8 cellular contexts compared by ENCODE assay signal in genomic region chr17:73342549-73343167, GRCh38. TPM values are rescaled to one million over a fixed set of nuclear protein-coding genes. Genes with fewer than 3 reads are reported as not detected.
DNase-seq lines count a peak whose midpoint lies in the region; ATAC-seq and TF ChIP-seq lines count a peak whose summit lies in the region.

No MANE protein-coding gene starts in this region.

- peak; percentile 34 for TF ChIP-seq CTCF in AG04450 (IDR thresholded peaks at IDR 0.05; ENCODE audit: low read depth, low read length)
- TF ChIP-seq CTCF in choroid plexus epithelial cell (conservative IDR thresholded peaks at IDR 0.05; ENCODE audit: low read depth, low read length), result peak; percentile 38
- no peak for TF ChIP-seq CTCF in GM13977 (IDR thresholded peaks at IDR 0.05; ENCODE audit: extremely low read depth, insufficient read depth, missing control alignments)

- no peak for TF ChIP-seq EP300 in Ishikawa (IDR thresholded peaks at IDR 0.05; ENCODE audit: borderline replicate concordance)

- no peak for ATAC-seq in GM19351 (IDR thresholded peaks at IDR 0.05; ENCODE audit: unreplicated experiment)

- peak overlapping the region; percentile 37; the same call in 1 of the 2 replicates for H3K4me3 ChIP-seq in AG04450 (ENCODE audit: low read depth, low read length)
- peak overlapping the region; percentile 30 for H3K4me3 ChIP-seq in choroid plexus epithelial cell (ENCODE audit: low read depth, low read length)
- H3K4me3 ChIP-seq in muscle layer of duodenum (ENCODE audit: low read depth in 1 of 2, low read length in 2 of 2), result no peak overlapping the region

- POLR2A ChIA-PET in AG04450 (lab: Yijun Ruan, JAX), result interaction anchor here (0.9 to 3.0 kb wide), 3 partner anchors 32 to 52 kb away, joined by 3 to 13 read pairs (median 3); partner anchors contain the start of gene CDC42EP4

- no peak overlapping the region for H3K27ac Mint-ChIP-seq in activated naive CD4-positive, alpha-beta T cell treated with anti-CD3 and anti-CD28 coated beads for 36 hours

- H3K27me3 ChIP-seq in AG04450 (ENCODE audit: control insufficient read depth, insufficient read depth, low read length) (no peaks in the 10 kb centered on the region), muscle layer of duodenum (ENCODE audit: low read depth, low read length) (no peaks in the 10 kb centered on the region)

- intact Hi-C loops in activated naive CD4-positive, alpha-beta T cell treated with anti-CD3 and anti-CD28 coated beads for 36 hours (cut with micrococcal nuclease), result no loop called here

- H3K27me3 Mint-ChIP-seq in activated naive CD4-positive, alpha-beta T cell treated with anti-CD3 and anti-CD28 coated beads for 36 hours (ENCODE audit: low read depth), result no peaks in the 10 kb centered on the region

- CTCF ChIA-PET in AG04450 (lab: Charles Lee), result interaction anchor here (0.6 to 4.2 kb wide), 7 partner anchors 17 to 617 kb away, joined by 3 to 23 read pairs (median 5); no protein-coding TSS in a partner anchor
- CTCF ChIA-PET in activated naive CD4-positive, alpha-beta T cell treated with anti-CD3 and anti-CD28 coated beads for 36 hours (lab: Charles Lee), result interaction anchor here (1.3 kb wide), 1 partner anchor 27 kb away, joined by 5 read pairs; no protein-coding TSS in a partner anchor

- peak; percentile 12; the same call in 1 of the 2 replicates for TF ChIP-seq RAD21 in Ishikawa (IDR thresholded peaks at IDR 0.05; ENCODE audit: low read depth)

- in situ Hi-C loops in GM13977 (cut with MboI; ENCODE audit: low pct_unique_long_range_greater_than_20kb, low sequenced_read_pairs, unreplicated experiment), result no loop called here

- no peaks in the 10 kb centered on the region for H3K4me1 Mint-ChIP-seq in activated naive CD4-positive, alpha-beta T cell treated with anti-CD3 and anti-CD28 coated beads for 36 hours (ENCODE audit: low read depth)

- H3K36me3 Mint-ChIP-seq in activated naive CD4-positive, alpha-beta T cell treated with anti-CD3 and anti-CD28 coated beads for 36 hours (ENCODE audit: low read depth), result no peaks in the 10 kb centered on the region

- DNase-seq in AG04450 (ENCODE audit: low read depth, low spot score), result no peak
- peak; percentile 61 for DNase-seq in choroid plexus epithelial cell (ENCODE audit: low read depth)
- DNase-seq in DMS53 treated with DMSO at 0.1 percent for 48 hours (lab: John Stamatoyannopoulos, UW; ENCODE audit: unreplicated experiment), result no peak
- DNase-seq in GM13977 (ENCODE audit: low spot score), result no peak
- no peak for DNase-seq in activated naive CD4-positive, alpha-beta T cell treated with anti-CD3 and anti-CD28 coated beads for 36 hours

- peak overlapping the region; percentile 92 for H3K27ac ChIP-seq in AG04450 (ENCODE audit: low read depth, low read length)
- H3K27ac ChIP-seq in muscle layer of duodenum (ENCODE audit: low read length), result peak overlapping the region; percentile 58

- H3K36me3 ChIP-seq in muscle layer of duodenum (ENCODE audit: control insufficient read depth in 1 of 2, insufficient read depth in 2 of 2, low read length in 2 of 2), result no peaks in the 10 kb centered on the region

- peaks cover 3 to 56% of the 10 kb centered on the region in 2 donors for H3K4me1 ChIP-seq in muscle layer of duodenum (ENCODE audit: control insufficient read depth in 1 of 2, insufficient read depth in 2 of 2, low read length in 2 of 2)

- no peaks in the 10 kb centered on the region; the same call in 1 of the 2 replicates for H3K9me3 ChIP-seq in AG04450 (ENCODE audit: control insufficient read depth, insufficient read depth, low read length)
- H3K9me3 ChIP-seq in muscle layer of duodenum (ENCODE audit: control insufficient read depth in 1 of 2, low read length in 2 of 2), result no peaks in the 10 kb centered on the region

- no peak overlapping the region for H3K4me3 Mint-ChIP-seq in activated naive CD4-positive, alpha-beta T cell treated with anti-CD3 and anti-CD28 coated beads for 36 hours

- H3K9me3 Mint-ChIP-seq in activated naive CD4-positive, alpha-beta T cell treated with anti-CD3 and anti-CD28 coated beads for 36 hours, result no peaks in the 10 kb centered on the region

TF ChIP-seq in Ishikawa, 13 proteins besides CTCF, POLR2A, EP300 and RAD21:
- no peak for TF ChIP-seq YY1 (IDR thresholded peaks at IDR 0.05; ENCODE audit: low read depth)
- TF ChIP-seq TAF1 (IDR thresholded peaks at IDR 0.05; ENCODE audit: low read depth), result no peak
- TF ChIP-seq TEAD4 (IDR thresholded peaks at IDR 0.05), result no peak
- TF ChIP-seq, protein P1, sequence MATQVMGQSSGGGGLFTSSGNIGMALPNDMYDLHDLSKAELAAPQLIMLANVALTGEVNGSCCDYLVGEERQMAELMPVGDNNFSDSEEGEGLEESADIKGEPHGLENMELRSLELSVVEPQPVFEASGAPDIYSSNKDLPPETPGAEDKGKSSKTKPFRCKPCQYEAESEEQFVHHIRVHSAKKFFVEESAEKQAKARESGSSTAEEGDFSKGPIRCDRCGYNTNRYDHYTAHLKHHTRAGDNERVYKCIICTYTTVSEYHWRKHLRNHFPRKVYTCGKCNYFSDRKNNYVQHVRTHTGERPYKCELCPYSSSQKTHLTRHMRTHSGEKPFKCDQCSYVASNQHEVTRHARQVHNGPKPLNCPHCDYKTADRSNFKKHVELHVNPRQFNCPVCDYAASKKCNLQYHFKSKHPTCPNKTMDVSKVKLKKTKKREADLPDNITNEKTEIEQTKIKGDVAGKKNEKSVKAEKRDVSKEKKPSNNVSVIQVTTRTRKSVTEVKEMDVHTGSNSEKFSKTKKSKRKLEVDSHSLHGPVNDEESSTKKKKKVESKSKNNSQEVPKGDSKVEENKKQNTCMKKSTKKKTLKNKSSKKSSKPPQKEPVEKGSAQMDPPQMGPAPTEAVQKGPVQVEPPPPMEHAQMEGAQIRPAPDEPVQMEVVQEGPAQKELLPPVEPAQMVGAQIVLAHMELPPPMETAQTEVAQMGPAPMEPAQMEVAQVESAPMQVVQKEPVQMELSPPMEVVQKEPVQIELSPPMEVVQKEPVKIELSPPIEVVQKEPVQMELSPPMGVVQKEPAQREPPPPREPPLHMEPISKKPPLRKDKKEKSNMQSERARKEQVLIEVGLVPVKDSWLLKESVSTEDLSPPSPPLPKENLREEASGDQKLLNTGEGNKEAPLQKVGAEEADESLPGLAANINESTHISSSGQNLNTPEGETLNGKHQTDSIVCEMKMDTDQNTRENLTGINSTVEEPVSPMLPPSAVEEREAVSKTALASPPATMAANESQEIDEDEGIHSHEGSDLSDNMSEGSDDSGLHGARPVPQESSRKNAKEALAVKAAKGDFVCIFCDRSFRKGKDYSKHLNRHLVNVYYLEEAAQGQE (IDR thresholded peaks at IDR 0.05; ENCODE audit: low read depth), result no peak
- no peak for TF ChIP-seq MAX (IDR thresholded peaks at IDR 0.05)
- TF ChIP-seq TCF12 (IDR thresholded peaks at IDR 0.05; ENCODE audit: low read depth), result no peak
- TF ChIP-seq FOXM1 (IDR thresholded peaks at IDR 0.05; ENCODE audit: borderline replicate concordance, low read depth), result no peak
- no peak; the same call in 1 of the 2 replicates for TF ChIP-seq ZBTB7A (IDR thresholded peaks at IDR 0.05; ENCODE audit: low read depth)
- TF ChIP-seq NFIC (IDR thresholded peaks at IDR 0.05), result no peak
- no peak for TF ChIP-seq CREB1 (IDR thresholded peaks at IDR 0.05; ENCODE audit: low read depth)
- TF ChIP-seq EGR1 (IDR thresholded peaks at IDR 0.05), result no peak
- TF ChIP-seq CEBPB (IDR thresholded peaks at IDR 0.05), result no peak
- TF ChIP-seq, protein P2, sequence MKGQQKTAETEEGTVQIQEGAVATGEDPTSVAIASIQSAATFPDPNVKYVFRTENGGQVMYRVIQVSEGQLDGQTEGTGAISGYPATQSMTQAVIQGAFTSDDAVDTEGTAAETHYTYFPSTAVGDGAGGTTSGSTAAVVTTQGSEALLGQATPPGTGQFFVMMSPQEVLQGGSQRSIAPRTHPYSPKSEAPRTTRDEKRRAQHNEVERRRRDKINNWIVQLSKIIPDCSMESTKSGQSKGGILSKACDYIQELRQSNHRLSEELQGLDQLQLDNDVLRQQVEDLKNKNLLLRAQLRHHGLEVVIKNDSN (IDR thresholded peaks at IDR 0.05), result no peak

RNA-seq across cellular contexts. Expression of gene CDC42EP4, which starts 30.9 kb away (rescaled TPM):
- 21.9 and 23.1 TPM in 2 replicates for polyA plus RNA-seq in AG04450 (2011; rRNA removed)
- 28.2 and 36.2 TPM in 2 replicates for polyA minus RNA-seq in AG04450 (2011; rRNA and poly(A)+ RNA removed)
- 1 to 10 TPM; 1.7 to 2.1 TPM for total RNA-seq in activated naive CD4-positive, alpha-beta T cell treated with anti-CD3 and anti-CD28 coated beads for 36 hours

Comparison
In these comparisons a context has a peak if more than half of its experiments do, and no peak if none do; other contexts are left out.
1. H3K4me3 ChIP-seq: peak in AG04450 (single experiment) and choroid plexus epithelial cell (single experiment); none in muscle layer of duodenum (0 of 2).